In the genomic region with DNA sequence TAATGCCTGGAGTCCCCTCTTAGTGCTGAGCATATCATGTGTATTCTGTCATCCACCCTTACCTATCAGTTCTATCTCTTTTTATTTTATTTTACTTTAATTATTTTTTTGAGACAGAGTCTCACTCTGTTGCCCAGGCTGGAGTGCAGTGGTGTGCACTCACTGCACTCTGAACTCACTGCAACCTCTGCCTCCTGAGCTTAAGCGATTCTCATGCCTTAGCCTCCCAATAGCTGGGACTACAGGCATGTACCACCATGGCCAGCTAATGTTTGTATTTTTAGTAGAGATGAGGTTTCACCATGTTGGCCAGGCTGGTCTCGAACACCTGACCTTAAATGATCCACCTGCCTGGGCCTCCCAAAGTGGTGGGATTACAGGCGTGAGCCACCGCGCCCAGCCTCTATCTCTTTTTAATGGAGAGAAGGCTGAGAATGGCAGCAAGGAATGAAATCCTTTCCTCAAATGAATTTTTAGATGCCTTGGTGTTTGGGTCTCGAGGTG, we compare ENCODE assay signal across 28 cellular contexts.
"Had no signal": no experiment of that assay in that cellular context is flagged by ENCODE, and none has a peak within 500 bp of the region (broad histone marks: within the 10 kb centered on the region; RNA-seq: fewer than 3 reads in every experiment).

No MANE protein-coding gene starts in this region.

- H3K4me3 Mint-ChIP-seq: activated CD4-positive, alpha-beta T cell treated with anti-CD3 and anti-CD28 coated beads for 36 hours; activated naive CD4-positive, alpha-beta T cell treated with anti-CD3 and anti-CD28 coated beads for 36 hours; activated naive CD8-positive, alpha-beta T cell treated with anti-CD3 and anti-CD28 coated beads for 36 hours; activated T-helper 1 cell treated with anti-CD3 and anti-CD28 coated beads, Interleukin-12 subunit alpha, Interleukin-12 subunit beta, Interleukin-2, Interleukin-4 antibody, amounts not matched to agents 30 ng/mL and 10 ng/mL and 1 ng/mL, durations not matched to agents 14 hours and 24 hours and 36 hours; T-cell; T-helper 2 cell treated with Interferon-gamma antibody and Interleukin-4, amounts not matched to agents 5 μg/mL and 100 μg/mL, for 36 hours had no signal

- H3K27me3 ChIP-seq: adrenal gland, body of pancreas, colonic mucosa, dorsolateral prefrontal cortex, neutrophil, ovary, sigmoid colon, suprapubic skin, tibial artery, upper lobe of right lung had no signal

- H3K9me3 ChIP-seq: adrenal gland, body of pancreas, colonic mucosa, neutrophil, ovary, psoas muscle, sigmoid colon, suprapubic skin, tibial artery, upper lobe of right lung had no signal

- DNase-seq: activated CD4-positive, alpha-beta T cell treated with anti-CD3 and anti-CD28 coated beads for 36 hours; activated CD4-positive, alpha-beta T cell treated with anti-CD3 and anti-CD28 coated beads, Interleukin-2, amount 50 U/mL, for 4 hours; activated CD4-positive, CD25-positive, alpha-beta regulatory T cell; activated CD8-positive, alpha-beta memory T cell treated with anti-CD3 and anti-CD28 coated beads for 24 hours; activated effector memory CD4-positive, alpha-beta T cell treated with anti-CD3 and anti-CD28 coated beads, Interleukin-2, amount 50 U/mL, for 16 hours; activated naive CD4-positive, alpha-beta T cell treated with anti-CD3 and anti-CD28 coated beads for 36 hours; activated naive CD8-positive, alpha-beta T cell treated with anti-CD3 and anti-CD28 coated beads for 36 hours; adrenal gland; aorta; body of pancreas; cerebellar nuclear complex; colonic mucosa; dorsolateral prefrontal cortex; effector memory CD4-positive, alpha-beta T cell; naive thymus-derived CD8-positive, alpha-beta T cell; ovary; psoas muscle; sigmoid colon; small intestine; stimulated activated naive CD4-positive, alpha-beta T cell; T-cell; tibial artery; upper lobe of right lung had no signal

- H3K27ac ChIP-seq: adrenal gland, colonic mucosa, dorsolateral prefrontal cortex, ovary, psoas muscle, sigmoid colon, suprapubic skin, tibial artery, upper lobe of right lung had no signal

- H3K27ac Mint-ChIP-seq: activated CD4-positive, alpha-beta T cell treated with anti-CD3 and anti-CD28 coated beads for 36 hours; activated naive CD4-positive, alpha-beta T cell treated with anti-CD3 and anti-CD28 coated beads for 36 hours; activated naive CD8-positive, alpha-beta T cell treated with anti-CD3 and anti-CD28 coated beads for 36 hours; activated T-helper 1 cell treated with anti-CD3 and anti-CD28 coated beads, Interleukin-12 subunit alpha, Interleukin-12 subunit beta, Interleukin-2, Interleukin-4 antibody, amounts not matched to agents 30 ng/mL and 10 ng/mL and 1 ng/mL, durations not matched to agents 14 hours and 24 hours and 36 hours; T-helper 2 cell treated with Interferon-gamma antibody and Interleukin-4, amounts not matched to agents 5 μg/mL and 100 μg/mL, for 36 hours had no signal

- H3K27me3 Mint-ChIP-seq: activated CD4-positive, alpha-beta T cell treated with anti-CD3 and anti-CD28 coated beads for 36 hours; activated naive CD8-positive, alpha-beta T cell treated with anti-CD3 and anti-CD28 coated beads for 36 hours; naive thymus-derived CD8-positive, alpha-beta T cell; T-cell had no signal

- H3K4me3 ChIP-seq: adrenal gland, body of pancreas, colonic mucosa, dorsolateral prefrontal cortex, ovary, psoas muscle, sigmoid colon, suprapubic skin, tibial artery, upper lobe of right lung had no signal

- H3K4me1 ChIP-seq: suprapubic skin, upper lobe of right lung had no signal

- H3K36me3 ChIP-seq: colonic mucosa, ovary had no signal

- FAIRE-seq: frontal cortex, small intestine had no signal

- ATAC-seq: activated CD4-positive, alpha-beta T cell treated with anti-CD3 and anti-CD28 coated beads for 36 hours; naive thymus-derived CD8-positive, alpha-beta T cell; psoas muscle; T-cell had no signal

- H3K9me3 Mint-ChIP-seq: activated naive CD4-positive, alpha-beta T cell treated with anti-CD3 and anti-CD28 coated beads for 36 hours; activated naive CD8-positive, alpha-beta T cell treated with anti-CD3 and anti-CD28 coated beads for 36 hours; activated T-helper 1 cell treated with anti-CD3 and anti-CD28 coated beads, Interleukin-12 subunit alpha, Interleukin-12 subunit beta, Interleukin-2, Interleukin-4 antibody, amounts not matched to agents 30 ng/mL and 10 ng/mL and 1 ng/mL, durations not matched to agents 14 hours and 24 hours and 36 hours; naive thymus-derived CD8-positive, alpha-beta T cell; T-cell; T-helper 2 cell treated with Interferon-gamma antibody and Interleukin-4, amounts not matched to agents 5 μg/mL and 100 μg/mL, for 36 hours had no signal
